ENCODE assay signal across 8 cellular contexts in the genomic region with DNA sequence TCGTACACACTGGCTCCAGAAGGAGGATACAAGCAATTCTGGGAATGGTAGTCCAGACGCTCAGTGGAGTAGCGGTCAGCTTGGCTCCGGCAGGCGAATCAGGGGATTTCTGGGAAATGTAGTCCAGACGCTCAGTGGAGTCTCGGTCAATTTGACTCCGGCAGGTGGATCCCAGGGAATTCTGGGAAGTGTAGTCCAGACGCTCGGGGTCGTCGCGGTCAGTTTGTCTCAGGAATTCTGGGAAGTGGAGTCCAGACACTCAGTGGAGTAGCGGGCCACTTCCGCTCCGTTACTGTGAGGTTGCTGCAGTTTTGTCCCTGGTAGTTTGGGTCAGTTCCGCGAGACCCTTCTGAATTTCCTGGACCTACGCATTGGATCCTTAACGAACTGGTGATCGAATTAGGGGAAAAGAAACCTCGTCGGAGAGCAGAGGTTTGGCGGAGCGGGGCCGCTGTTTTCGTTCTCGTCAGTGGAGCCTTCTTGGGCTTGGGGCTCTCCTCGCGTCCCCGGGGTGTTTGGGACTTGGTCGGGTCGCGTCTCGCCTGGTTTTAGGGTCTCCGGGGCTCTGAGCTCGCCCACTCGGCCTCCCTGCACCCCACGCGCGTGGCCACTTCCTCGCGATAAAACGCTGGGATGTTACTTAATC. TPM values are rescaled to one million over a fixed set of nuclear protein-coding genes. Genes with fewer than 3 reads are reported as not detected.
A peak's percentile ranks its signal among the peaks of the same experiment; 100 is the strongest.
DNase-seq lines count a peak whose midpoint lies in the region; ATAC-seq, FAIRE-seq and TF ChIP-seq lines count a peak whose summit lies in the region.

Gene ZNF225, plus strand, starts transcription at position 262 of the 646 bp plus-strand sequence. CDS start 2,429 bp downstream, outside the sequence.

- no TSS peak for BruUV-seq in HepG2 (replicated peaks; lab: Mats Ljungman, UMichigan)

- TF ChIP-seq EP300 in HepG2 (IDR thresholded peaks at IDR 0.05; ENCODE audit: low read depth in 2 of 2, low read length in 2 of 2): peak in 1 of 2 experiments; percentile 27; a peak in 1 of 4 replicates
- TF ChIP-seq EP300 in HepG2 (CRISPR knock-in tag; IDR thresholded peaks at IDR 0.05; ENCODE audit: borderline replicate concordance): no peak

- peak within 1 kb of the TSS; percentile 76 to 91 (median 84) for H3K4me3 ChIP-seq in BLaER1 treated with 17β-estradiol and CSF1 and Interleukin-3, amounts not matched to agents 10 nM and 100 nM
- peak within 1 kb of the TSS; percentile 82 to 92 (median 82) for H3K4me3 ChIP-seq in HepG2 (replicated peaks in 1 of 3; ENCODE audit: insufficient read depth in 1 of 3, low read depth in 2 of 3, low read length in 3 of 3)

- H3K27me3 ChIP-seq in BLaER1 treated with 17β-estradiol and CSF1 and Interleukin-3, amounts not matched to agents 10 nM and 100 nM: no peaks in the 10 kb centered on the region
- H3K27me3 ChIP-seq in HepG2 (ENCODE audit: control insufficient read depth in 1 of 2, insufficient read depth in 2 of 2, low read length in 2 of 2): no peaks in the 10 kb centered on the region; a peak in 1 of 5 replicates

- H3K9ac ChIP-seq in BLaER1 treated with 17β-estradiol and CSF1 and Interleukin-3, amounts not matched to agents 10 nM and 100 nM: peak within 1 kb of the TSS; percentile 75 to 89 (median 87)
- H3K9ac ChIP-seq in HepG2 (ENCODE audit: insufficient read depth, low read depth, low read length): peak within 1 kb of the TSS; percentile 76

- 0% methylated on average over 10 of the region's 44 CpGs for WGBS in HepG2 (ENCODE audit: low lambda C conversion rate)

- TF ChIP-seq CTCF in HepG2 (CRISPR knock-in tag; IDR thresholded peaks at IDR 0.05): no peak

- peaks cover 13 to 36% (median 27%) of the 10 kb centered on the region in 11 experiments for H3K9me3 ChIP-seq in BLaER1 treated with 17β-estradiol and CSF1 and Interleukin-3, amounts not matched to agents 10 nM and 100 nM (replicated peaks in 1 of 11)
- no peaks in the 10 kb centered on the region for H3K9me3 ChIP-seq in HepG2 (ENCODE audit: low read length)

- no peaks in the 10 kb centered on the region for H3K79me2 ChIP-seq in HepG2 (ENCODE audit: insufficient read depth, low read length)

- peak; percentile 96 for ATAC-seq in GM19324 (IDR thresholded peaks at IDR 0.05; ENCODE audit: low FRiP score, unreplicated experiment)
- peak; percentile 83 for ATAC-seq in HG03460 (IDR thresholded peaks at IDR 0.05; ENCODE audit: unreplicated experiment)
- ATAC-seq in HepG2: peak; percentile 99

- CTCF ChIA-PET in HepG2 (lab: Yijun Ruan, JAX; ENCODE audit: low intra/inter-chr PET ratio, low total read pairs): no interaction called here

- peak within 1 kb of the TSS; percentile 73 to 89 (median 77) for H3K27ac ChIP-seq in BLaER1 treated with 17β-estradiol and CSF1 and Interleukin-3, amounts not matched to agents 10 nM and 100 nM
- H3K27ac ChIP-seq in HepG2 (ENCODE audit: extremely low read length, insufficient read depth, low read length): peak within 1 kb of the TSS; percentile 51

- in situ Hi-C loops in HepG2 (cut with HindIII; ENCODE audit: extremely low pct_ligation_motif_present, low pct_unique_long_range_greater_than_20kb): no loop called here

- peak; percentile 99 for FAIRE-seq in HepG2 (lab: Jason Lieb, UNC)

- H4K20me1 ChIP-seq in BLaER1 treated with 17β-estradiol and CSF1 and Interleukin-3, amounts not matched to agents 10 nM and 100 nM: no peaks in the 10 kb centered on the region
- H4K20me1 ChIP-seq in HepG2 (ENCODE audit: insufficient read depth, low read length): no peaks in the 10 kb centered on the region

- DNase-seq in NCI-H526 (lab: John Stamatoyannopoulos, UW) (peak; percentile 98 to 99), dermis microvascular lymphatic vessel endothelial cell (ENCODE audit: low read depth in 2 of 2) (peak; percentile 97 to 99), HepG2 (ENCODE audit: low spot score) (peak; percentile 97)
- DNase-seq in activated CD4-positive, alpha-beta T cell treated with anti-CD3 and anti-CD28 coated beads, Interleukin-2, amount 50 U/mL, for 24 hours (ENCODE audit: low read depth in 1 of 2, low spot score in 1 of 2): peak; percentile 64 to 85
- DNase-seq in stimulated activated CD4-positive, alpha-beta T cell treated with anti-CD3 and anti-CD28 coated beads, Interleukin-2, amount 100 ng/mL, for 48 hours: peak; percentile 63 to 75

- TF ChIP-seq RAD21 in HepG2 (CRISPR knock-in tag; IDR thresholded peaks at IDR 0.05): 0 out of 2 replicates have a peak, but pooled peaks have one; percentile 6

- intact Hi-C loops in HepG2 (cut with micrococcal nuclease; ENCODE audit: unreplicated experiment): loop anchor here (1.0 to 10.0 kb wide), 3 partner anchors 99 to 178 kb away; partner anchors contain the start of genes ZNF227, ZNF230 and ZNF45

- H3K4me2 ChIP-seq in BLaER1 treated with 17β-estradiol and CSF1 and Interleukin-3, amounts not matched to agents 10 nM and 100 nM: peak within 1 kb of the TSS; percentile 81 to 94 (median 89)
- H3K4me2 ChIP-seq in HepG2 (ENCODE audit: low read depth, low read length): peak within 1 kb of the TSS; percentile 85

- peak; percentile 56 to 71 for TF ChIP-seq POLR2A in HepG2 (IDR thresholded peaks at IDR 0.05; ENCODE audit: insufficient read depth in 1 of 2, low read depth in 2 of 2, low read length in 2 of 2)

- H3K4me1 ChIP-seq in BLaER1 treated with 17β-estradiol and CSF1 and Interleukin-3, amounts not matched to agents 10 nM and 100 nM: peaks cover 15 to 25% (median 21%) of the 10 kb centered on the region in 10 experiments
- peaks cover 14% of the 10 kb centered on the region for H3K4me1 ChIP-seq in HepG2 (ENCODE audit: insufficient read depth, low read length)

- POLR2A ChIA-PET in HepG2 (lab: Yijun Ruan, JAX): interaction anchor here (0.7 to 3.5 kb wide), 4 partner anchors 19 to 178 kb away, joined by 3 to 19 read pairs (median 8); partner anchors contain the start of genes ZNF224, ZNF226 and ZNF45

- peaks cover 26 to 54% (median 46%) of the 10 kb centered on the region in 11 experiments for H3K36me3 ChIP-seq in BLaER1 treated with 17β-estradiol and CSF1 and Interleukin-3, amounts not matched to agents 10 nM and 100 nM
- H3K36me3 ChIP-seq in HepG2 (replicated peaks in 1 of 2; ENCODE audit: control insufficient read depth in 1 of 2, insufficient read depth in 2 of 2, low read length in 2 of 2): peaks cover 2 to 3% of the 10 kb centered on the region in 2 experiments; a peak in 3 of 5 replicates

- peak within 1 kb of the TSS; percentile 75 for H2AFZ ChIP-seq in HepG2 (ENCODE audit: low read length)

TF ChIP-seq in HepG2, 621 proteins besides CTCF, POLR2A, EP300 and RAD21 (continues in another document):
- TF ChIP-seq FOXA3 (CRISPR knock-in tag; IDR thresholded peaks at IDR 0.05): peak; percentile 58
- no peak for TF ChIP-seq ZNF234 (CRISPR knock-in tag; conservative IDR thresholded peaks at IDR 0.05)
- no peak for TF ChIP-seq ZNF138 (CRISPR knock-in tag; IDR thresholded peaks at IDR 0.05; ENCODE audit: low read depth)
- peak; percentile 75 for TF ChIP-seq NFYC (CRISPR knock-in tag; IDR thresholded peaks at IDR 0.05)
- TF ChIP-seq FIP1L1 (IDR thresholded peaks at IDR 0.05; ENCODE audit: borderline replicate concordance, insufficient read depth, low read depth, low read length): no peak
- 0 out of 2 replicates have a peak, but pooled peaks have one; percentile 26 for TF ChIP-seq ZIK1 (CRISPR knock-in tag; IDR thresholded peaks at IDR 0.05; ENCODE audit: borderline replicate concordance, low read depth)
- no peak for TF ChIP-seq TIGD3 (CRISPR knock-in tag; IDR thresholded peaks at IDR 0.05; ENCODE audit: borderline replicate concordance)
- no peak for TF ChIP-seq KDM5A (IDR thresholded peaks at IDR 0.05; ENCODE audit: borderline replicate concordance, low read length)
- TF ChIP-seq PHF21A (CRISPR knock-in tag; IDR thresholded peaks at IDR 0.05): peak; percentile 61; the same call in 1 of the 2 replicates
- TF ChIP-seq HDAC6 (IDR thresholded peaks at IDR 0.05; ENCODE audit: low read depth, low read length): no peak
- no peak for TF ChIP-seq HDAC2 (CRISPR knock-in tag; IDR thresholded peaks at IDR 0.05)
- no peak for TF ChIP-seq ZNF552 (CRISPR knock-in tag; IDR thresholded peaks at IDR 0.05; ENCODE audit: borderline replicate concordance)

RNA-seq across cellular contexts. Expression of gene ZNF225, which starts in this region (rescaled TPM):
- total RNA-seq in dermis microvascular lymphatic vessel endothelial cell: 3.9 and 4.4 TPM in 2 replicates
- total RNA-seq in HepG2 (2016; rRNA removed; fragmentation: Illumina TruSeq; extraction: Trizol): 3.3 and 4.6 TPM in 2 replicates
- 0.30 and 0.35 TPM in 2 replicates for total RNA-seq in HepG2 (2016; cell fraction: cytosol; rRNA removed; fragmentation: Illumina TruSeq; extraction: Trizol; ENCODE audit: low read depth)
- 4.0 and 4.4 TPM in 2 replicates for total RNA-seq in HepG2 (2016; cell fraction: insoluble cytoplasmic fraction; rRNA removed; fragmentation: Illumina TruSeq; extraction: Trizol)
- 1.7 TPM in 2 replicates for total RNA-seq in HepG2 (2016; cell fraction: membrane; rRNA removed; fragmentation: Illumina TruSeq; extraction: Trizol)
- total RNA-seq in HepG2 (2016; cell fraction: nucleus; rRNA removed; fragmentation: Illumina TruSeq; extraction: Trizol): 4.5 and 4.9 TPM in 2 replicates
- polyA plus RNA-seq in HepG2 (2011; rRNA removed): 0.87 and 1.1 TPM in 2 replicates
- polyA plus RNA-seq in HepG2 (2011; cell fraction: cytosol; rRNA removed): 0.27 and 0.65 TPM in 2 replicates
- polyA plus RNA-seq in HepG2 (2011; cell fraction: nucleus; rRNA removed): 0.93 and 2.2 TPM in 2 replicates
- polyA plus RNA-seq in HepG2 (2012): 1.3 and 2.3 TPM in 2 replicates
- 0.10 and 0.15 TPM in 2 replicates for polyA plus RNA-seq in HepG2 (2016; cell fraction: cytosol; fragmentation: Illumina TruSeq; extraction: Trizol; ENCODE audit: low read depth)
- 2.3 and 3.0 TPM in 2 replicates for polyA plus RNA-seq in HepG2 (2016; cell fraction: insoluble cytoplasmic fraction; fragmentation: Illumina TruSeq; extraction: Trizol; ENCODE audit: low read depth)
- polyA plus RNA-seq in HepG2 (2016; cell fraction: membrane; fragmentation: Illumina TruSeq; extraction: Trizol; ENCODE audit: low read depth): 0.27 and 0.38 TPM in 2 replicates
- polyA plus RNA-seq in HepG2 (2016; cell fraction: nucleus; fragmentation: Illumina TruSeq; extraction: Trizol; ENCODE audit: insufficient read depth, low read depth): 4.4 and 5.4 TPM in 2 replicates
- 1.2 and 3.2 TPM in 2 replicates for polyA minus RNA-seq in HepG2 (2011; rRNA and poly(A)+ RNA removed; ENCODE audit: low replicate concordance)
- 1.1 TPM in 2 replicates for polyA minus RNA-seq in HepG2 (2011; cell fraction: cytosol; rRNA and poly(A)+ RNA removed)
- 5.2 and 8.1 TPM in 2 replicates for polyA minus RNA-seq in HepG2 (2011; cell fraction: nucleus; rRNA and poly(A)+ RNA removed)

Comparison
In these comparisons a context has a peak if more than half of its experiments do, and no peak if none do; other contexts are left out.
1. Peak in every context shown above with its lines: DNase-seq, ATAC-seq, H3K4me3 ChIP-seq and H3K27ac ChIP-seq.